In genomic region chr7:82358009-82358578, GRCh38 we compare ENCODE assay signal across 26 cellular contexts.
"Had no signal": no experiment of that assay in that cellular context is flagged by ENCODE, and none has a peak within 500 bp of the region (broad histone marks: within the 10 kb centered on the region; RNA-seq: fewer than 3 reads in every experiment).

No MANE protein-coding gene starts in this region.

- H3K4me3 ChIP-seq: adrenal gland, breast epithelium, colonic mucosa, gastroesophageal sphincter, heart right ventricle, ovary, right lobe of liver, skin epidermis, transverse colon, uterus had no signal

- ATAC-seq: activated T-cell treated with anti-CD3 and anti-CD28 coated beads, Interleukin-2, amount 50 U/mL, for 4 hours; gastroesophageal sphincter; left lobe of liver; natural killer cell; right lobe of liver; T-helper 17 cell had no signal

- H3K27ac ChIP-seq: adrenal gland, breast epithelium, colonic mucosa, epithelial cell of prostate, gastroesophageal sphincter, heart right ventricle, ovary, right lobe of liver, skin epidermis, transverse colon, uterus had no signal

- DNase-seq: activated CD4-positive, alpha-beta T cell treated with anti-CD3 and anti-CD28 coated beads for 4 hours; activated CD4-positive, alpha-beta T cell treated with anti-CD3 and anti-CD28 coated beads, Interleukin-2, amount 50 U/mL, for 48 hours; activated CD4-positive, CD25-positive, alpha-beta regulatory T cell; activated CD8-positive, alpha-beta memory T cell treated with anti-CD3 and anti-CD28 coated beads, Interleukin-2, amount 50 U/mL, for 48 hours; activated naive CD4-positive, alpha-beta T cell; activated T-cell treated with anti-CD3 and anti-CD28 coated beads, Interleukin-2, amount 50 U/mL, for 4 hours; adrenal gland; colonic mucosa; heart right ventricle; kidney; natural killer cell; ovary; right lobe of liver; stimulated activated CD4-positive, alpha-beta T cell treated with anti-CD3 and anti-CD28 coated beads, Interleukin-1b, Interleukin-23, amount 100 ng/mL, for 48 hours; T-helper 17 cell; transverse colon; uterus had no signal

- H3K4me1 ChIP-seq: adrenal gland, breast epithelium, colonic mucosa, right lobe of liver, transverse colon, uterus had no signal

- FAIRE-seq: kidney had no signal

- H3K4me3 Mint-ChIP-seq: activated naive CD8-positive, alpha-beta T cell; activated T-cell treated with anti-CD3 and anti-CD28 coated beads, Interleukin-2, amount 50 U/mL, for 4 hours; mesothelial cell of epicardium; natural killer cell; stimulated activated naive CD8-positive, alpha-beta T cell treated with anti-CD3 and anti-CD28 coated beads, Interleukin-15, Interleukin-2, amounts not matched to agents 100 ng/mL and 50 ng/mL, for 24 hours; T-helper 17 cell had no signal

- H3K27me3 ChIP-seq: adrenal gland, breast epithelium, colonic mucosa, gastroesophageal sphincter, heart right ventricle, ovary, right lobe of liver, transverse colon, uterus had no signal

- H3K27me3 Mint-ChIP-seq: activated naive CD8-positive, alpha-beta T cell; stimulated activated naive CD8-positive, alpha-beta T cell treated with anti-CD3 and anti-CD28 coated beads, Interleukin-15, Interleukin-2, amounts not matched to agents 100 ng/mL and 50 ng/mL, for 24 hours; T-helper 17 cell had no signal

- H3K27ac Mint-ChIP-seq: activated naive CD8-positive, alpha-beta T cell; activated T-helper 2 cell treated with anti-CD3 and anti-CD28 coated beads, Interferon-gamma antibody, Interleukin-2, Interleukin-4, amounts not matched to agents 10 μg/mL and 5 μg/mL and 100 μg/mL, durations not matched to agents 14 hours and 24 hours and 36 hours; mesothelial cell of epicardium; natural killer cell; stimulated activated naive CD8-positive, alpha-beta T cell treated with anti-CD3 and anti-CD28 coated beads, Interleukin-15, Interleukin-2, amounts not matched to agents 100 ng/mL and 50 ng/mL, for 24 hours; T-helper 17 cell had no signal

- H3K4me1 Mint-ChIP-seq: natural killer cell, T-helper 17 cell had no signal

- H3K36me3 ChIP-seq: adrenal gland, breast epithelium, colonic mucosa, gastroesophageal sphincter, heart right ventricle, ovary, right lobe of liver, transverse colon, uterus had no signal

- H3K36me3 Mint-ChIP-seq: activated naive CD8-positive, alpha-beta T cell; mesothelial cell of epicardium; natural killer cell had no signal

- H3K9me3 Mint-ChIP-seq: activated T-cell treated with anti-CD3 and anti-CD28 coated beads, Interleukin-2, amount 50 U/mL, for 4 hours; activated T-helper 2 cell treated with anti-CD3 and anti-CD28 coated beads, Interferon-gamma antibody, Interleukin-2, Interleukin-4, amounts not matched to agents 10 μg/mL and 5 μg/mL and 100 μg/mL, durations not matched to agents 14 hours and 24 hours and 36 hours; mesothelial cell of epicardium; stimulated activated naive CD8-positive, alpha-beta T cell treated with anti-CD3 and anti-CD28 coated beads, Interleukin-15, Interleukin-2, amounts not matched to agents 100 ng/mL and 50 ng/mL, for 24 hours had no signal

- H3K9me3 ChIP-seq: adrenal gland, breast epithelium, colonic mucosa, gastroesophageal sphincter, heart right ventricle, ovary, right lobe of liver, transverse colon, uterus had no signal
